In the genomic region with DNA sequence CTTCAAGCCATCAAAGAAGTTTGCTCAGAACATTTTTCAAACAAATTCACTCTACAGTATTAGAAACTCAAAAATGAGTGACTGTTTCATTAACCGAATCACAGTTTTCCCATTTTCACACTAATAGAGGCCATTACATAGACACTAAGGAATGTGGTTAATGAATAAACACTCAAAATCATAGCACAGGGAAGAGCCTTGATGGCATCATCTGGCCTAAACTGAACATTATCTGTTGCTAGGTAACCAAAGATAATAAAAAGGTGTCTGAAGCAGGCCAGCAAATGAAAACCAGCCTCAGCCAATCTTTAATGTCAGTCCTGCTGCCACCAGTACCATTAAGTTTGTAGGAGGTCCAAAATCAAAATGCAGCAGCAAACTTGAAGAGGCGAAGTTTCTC, we compare ENCODE assay signal across 14 cellular contexts.
DNase-seq lines count a peak whose midpoint lies in the region; FAIRE-seq and TF ChIP-seq lines count a peak whose summit lies in the region.
"Had no signal": no experiment of that assay in that cellular context is flagged by ENCODE, and none has a peak within 500 bp of the region (broad histone marks: within the 10 kb centered on the region; RNA-seq: fewer than 3 reads in every experiment).

No MANE protein-coding gene starts in this region.

- H3K27ac ChIP-seq in hepatocyte = no peak overlapping the region
- no peak overlapping the region for H3K27ac ChIP-seq in esophagus squamous epithelium
- H3K27ac ChIP-seq in transverse colon = no peak overlapping the region
- H3K27ac ChIP-seq: 22Rv1 had no signal

- no peaks in the 10 kb centered on the region for H3K36me3 Mint-ChIP-seq in endothelial cell (ENCODE audit: low read depth, unreplicated experiment)
- H3K36me3 Mint-ChIP-seq: CD14-positive monocyte; CD8-positive, alpha-beta T cell had no signal

- H3K9me2 ChIP-seq in hepatocyte (replicated peaks; ENCODE audit: insufficient read depth) = no peaks in the 10 kb centered on the region

- H3K79me2 ChIP-seq in hepatocyte = no peaks in the 10 kb centered on the region

- FAIRE-seq in urothelium cell line (lab: Jason Lieb, UNC) = peak; percentile 17

- H3K36me3 ChIP-seq in hepatocyte (replicated peaks; ENCODE audit: insufficient read depth, low read depth) = no peaks in the 10 kb centered on the region
- no peaks in the 10 kb centered on the region for H3K36me3 ChIP-seq in esophagus squamous epithelium
- no peaks in the 10 kb centered on the region for H3K36me3 ChIP-seq in transverse colon

- H3K4me1 ChIP-seq in hepatocyte (ENCODE audit: insufficient read depth) (no peaks in the 10 kb centered on the region), esophagus squamous epithelium (no peaks in the 10 kb centered on the region), transverse colon (no peaks in the 10 kb centered on the region)

- 69% methylated on average over 2 of the region's 2 CpGs for WGBS in hepatocyte (ENCODE audit: low lambda C conversion rate, missing lambda C conversion rate)
- WGBS in esophagus squamous epithelium, 2 donors = 75 to 87% methylated on average over 2 of the region's 2 CpGs
- WGBS in transverse colon (ENCODE audit: low coverage in 1 of 2), 2 donors = 67 to 84% methylated on average over 2 of the region's 2 CpGs

- intact Hi-C loops in esophagus squamous epithelium (cut with DNase I) (no loop called here), transverse colon (cut with DNase I; ENCODE audit: low total_unique reads) (no loop called here)

- H3K9me3 ChIP-seq in hepatocyte (ENCODE audit: low read depth) = no peaks in the 10 kb centered on the region
- H3K9me3 ChIP-seq in esophagus squamous epithelium = no peaks in the 10 kb centered on the region
- no peaks in the 10 kb centered on the region for H3K9me3 ChIP-seq in transverse colon

- H3K4me2 ChIP-seq in hepatocyte = no peak overlapping the region

- H3K9me3 Mint-ChIP-seq in endothelial cell (ENCODE audit: unreplicated experiment) = no peaks in the 10 kb centered on the region
- H3K9me3 Mint-ChIP-seq: CD8-positive, alpha-beta T cell had no signal

- TF ChIP-seq CTCF in hepatocyte (IDR thresholded peaks at IDR 0.05; ENCODE audit: poor library complexity) (no peak), endothelial cell (IDR thresholded peaks at IDR 0.05; ENCODE audit: unreplicated experiment) (no peak), esophagus squamous epithelium (IDR thresholded peaks at IDR 0.05) (no peak), transverse colon (IDR thresholded peaks at IDR 0.05) (no peak)

- TF ChIP-seq POLR2A in esophagus squamous epithelium (IDR thresholded peaks at IDR 0.05) (no peak), transverse colon (IDR thresholded peaks at IDR 0.05) (no peak)

- H3K4me3 ChIP-seq in hepatocyte (no peak overlapping the region), esophagus squamous epithelium (no peak overlapping the region), transverse colon (no peak overlapping the region)

- H2AFZ ChIP-seq in hepatocyte = no peak overlapping the region

- in situ Hi-C loops in transverse colon (cut with MboI; ENCODE audit: low pct_ligation_motif_present in 1 of 4, low pct_unique_long_range_greater_than_20kb in 1 of 4, low sequenced_read_pairs in 3 of 4) = no loop called here

- no peaks in the 10 kb centered on the region for H3K27me3 Mint-ChIP-seq in endothelial cell (ENCODE audit: unreplicated experiment)

- H3K27me3 ChIP-seq in hepatocyte (no peaks in the 10 kb centered on the region), esophagus squamous epithelium (no peaks in the 10 kb centered on the region), transverse colon (no peaks in the 10 kb centered on the region)

- no peaks in the 10 kb centered on the region for H4K20me1 ChIP-seq in hepatocyte (ENCODE audit: insufficient read depth, poor library complexity, severe bottlenecking)

- no peak overlapping the region for H3K4me3 Mint-ChIP-seq in endothelial cell (ENCODE audit: unreplicated experiment)
- H3K4me3 Mint-ChIP-seq: CD14-positive monocyte; CD8-positive, alpha-beta T cell; HFFc6 had no signal

- TF ChIP-seq EP300 in transverse colon (IDR thresholded peaks at IDR 0.05; ENCODE audit: low read depth) = no peak

- peak; percentile 80 for DNase-seq in DMS53 (lab: John Stamatoyannopoulos, UW)
- DNase-seq in DMS53 treated with DMSO at 0.1 percent for 48 hours (lab: John Stamatoyannopoulos, UW; ENCODE audit: unreplicated experiment) = no peak
- DNase-seq in SW480 (ENCODE audit: low spot score) = peak; percentile 12
- peak; percentile 3 for DNase-seq in hepatocyte (ENCODE audit: low spot score)
- DNase-seq in urothelium cell line (ENCODE audit: low spot score) = peak; percentile 7
- no peak for DNase-seq in endothelial cell (ENCODE audit: low spot score)
- no peak for DNase-seq in esophagus squamous epithelium (lab: John Stamatoyannopoulos, UW)
- no peak for DNase-seq in transverse colon
- DNase-seq: CD8-positive, alpha-beta T cell; COR-L47; HCEC 1CT; HFFc6 had no signal

- H3K4me1 Mint-ChIP-seq in endothelial cell (ENCODE audit: unreplicated experiment) = peaks cover 2% of the 10 kb centered on the region
- H3K4me1 Mint-ChIP-seq: CD14-positive monocyte had no signal

- H3K27ac Mint-ChIP-seq in endothelial cell (ENCODE audit: unreplicated experiment) = no peak overlapping the region
- H3K27ac Mint-ChIP-seq: CD14-positive monocyte; CD8-positive, alpha-beta T cell; HFFc6 had no signal

Comparison
In these comparisons a context has a peak if more than half of its experiments do, and no peak if none do; other contexts are left out.
1. DNase-seq: peak in DMS53 (single experiment), SW480 (single experiment), hepatocyte (single experiment) and urothelium cell line (single experiment); none in DMS53 treated with DMSO at 0.1 percent for 48 hours (single experiment), endothelial cell (single experiment), esophagus squamous epithelium (single experiment) and transverse colon (single experiment).